8 cellular contexts compared by ENCODE assay signal in the genomic region with DNA sequence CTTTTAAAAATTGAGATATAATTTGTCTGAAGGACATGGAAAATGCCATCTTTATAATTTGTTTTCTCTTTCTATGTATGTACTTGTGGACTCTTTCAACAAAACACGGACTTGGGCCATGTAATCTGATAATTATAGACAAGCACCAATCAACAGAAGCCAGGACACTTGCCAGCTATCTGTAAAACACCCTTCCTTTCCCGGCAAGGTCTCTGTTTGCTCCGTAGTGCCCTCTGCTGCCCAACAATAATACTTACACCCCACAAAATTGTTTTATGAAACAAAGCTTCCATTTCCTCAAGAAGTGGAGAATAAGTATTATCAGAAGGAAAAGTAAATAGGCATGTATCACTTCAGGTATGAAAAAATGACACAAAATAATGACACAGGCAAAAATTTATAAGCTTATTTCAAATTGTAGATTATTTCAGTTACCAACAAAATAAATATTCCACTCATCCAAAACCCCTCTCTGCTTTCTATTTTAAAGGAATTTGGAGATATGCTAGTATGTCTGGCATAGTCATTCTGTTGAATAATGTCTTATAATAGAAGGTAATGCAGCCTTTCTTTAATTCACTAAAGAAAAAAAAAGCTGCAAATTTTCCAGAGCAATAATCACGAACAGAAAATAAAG. TPM values are rescaled to one million over a fixed set of nuclear protein-coding genes. Genes with fewer than 3 reads are reported as not detected.
A peak's percentile ranks its signal among the peaks of the same experiment; 100 is the strongest.
DNase-seq lines count a peak whose midpoint lies in the region; ATAC-seq, FAIRE-seq and TF ChIP-seq lines count a peak whose summit lies in the region.

No MANE protein-coding gene starts in this region.

- TF ChIP-seq CTCF in H9 (conservative IDR thresholded peaks at IDR 0.05) = peak; percentile 79

- H3K27me3 Mint-ChIP-seq in H9 (ENCODE audit: low read depth) = no peaks in the 10 kb centered on the region
- H3K27me3 Mint-ChIP-seq in activated naive CD8-positive, alpha-beta T cell treated with anti-CD3 and anti-CD28 coated beads, Interleukin-2, amount 10 ng/mL, durations not matched to agents 7 days and 5 days = peaks cover 2% of the 10 kb centered on the region

- H3K4me3 Mint-ChIP-seq in H9 = no peak overlapping the region
- H3K4me3 Mint-ChIP-seq in activated naive CD8-positive, alpha-beta T cell treated with anti-CD3 and anti-CD28 coated beads, Interleukin-2, amount 10 ng/mL, durations not matched to agents 7 days and 5 days = no peak overlapping the region

- no peak overlapping the region for H3K4me3 ChIP-seq in right cardiac atrium (ENCODE audit: low read length)
- no peak overlapping the region for H3K4me3 ChIP-seq in small intestine (ENCODE audit: low read depth in 1 of 2, low read length in 2 of 2)

- peaks cover 0 to 3% of the 10 kb centered on the region in 2 experiments; a peak in 2 of 4 replicates for H3K4me1 Mint-ChIP-seq in H9
- H3K4me1 Mint-ChIP-seq in activated naive CD8-positive, alpha-beta T cell treated with anti-CD3 and anti-CD28 coated beads, Interleukin-2, amount 10 ng/mL, durations not matched to agents 7 days and 5 days = peaks cover 2% of the 10 kb centered on the region

- DNase-seq in DMS79 (lab: John Stamatoyannopoulos, UW) (peak; percentile 40), H9 (peak; percentile 43), NCI-H1436 (lab: John Stamatoyannopoulos, UW) (peak; percentile 83), SW 1271 (lab: John Stamatoyannopoulos, UW) (peak; percentile 31 to 72), right cardiac atrium (peak in 2 of 3 donors; percentile 50 to 53), small intestine (peak; percentile 84)
- DNase-seq in activated naive CD8-positive, alpha-beta T cell treated with anti-CD3 and anti-CD28 coated beads, Interleukin-2, amount 10 ng/mL, durations not matched to agents 7 days and 5 days = peak; percentile 58

- H3K4ac ChIP-seq in H9 (ENCODE audit: low read depth, low read length) = no peak overlapping the region

- H4K20me1 ChIP-seq in H9 (ENCODE audit: control insufficient read depth, insufficient read depth, insufficient read length) = no peaks in the 10 kb centered on the region

- H2BK12ac ChIP-seq in H9 (ENCODE audit: insufficient read length, low read depth, low read length) = no peak overlapping the region

- no peaks in the 10 kb centered on the region for H3K79me2 ChIP-seq in H9 (ENCODE audit: insufficient read depth, low read length)

- H3K18ac ChIP-seq in H9 (ENCODE audit: insufficient read length, low read depth, low read length) = no peak overlapping the region

- no peak overlapping the region for H3K14ac ChIP-seq in H9 (ENCODE audit: insufficient read depth, low read length)

- H3K27me3 ChIP-seq in H9 (ENCODE audit: insufficient read depth, low read length) (no peaks in the 10 kb centered on the region), right cardiac atrium (ENCODE audit: control insufficient read depth, insufficient read depth) (no peaks in the 10 kb centered on the region), small intestine (ENCODE audit: control insufficient read depth in 2 of 2, insufficient read depth in 2 of 2, low read length in 2 of 2) (no peaks in the 10 kb centered on the region)

- H3K4me1 ChIP-seq in H9 (ENCODE audit: insufficient read depth, low read length) = no peaks in the 10 kb centered on the region; the same call in 1 of the 2 replicates
- no peaks in the 10 kb centered on the region for H3K4me1 ChIP-seq in right cardiac atrium (ENCODE audit: control insufficient read depth, insufficient read depth, low read length)
- H3K4me1 ChIP-seq in small intestine (ENCODE audit: control insufficient read depth in 2 of 2, insufficient read depth in 1 of 2, low read depth in 1 of 2, low read length in 1 of 2) = no peaks in the 10 kb centered on the region

- no peak overlapping the region for H3K27ac Mint-ChIP-seq in H9
- no peak overlapping the region for H3K27ac Mint-ChIP-seq in activated naive CD8-positive, alpha-beta T cell treated with anti-CD3 and anti-CD28 coated beads, Interleukin-2, amount 10 ng/mL, durations not matched to agents 7 days and 5 days

- no peaks in the 10 kb centered on the region for H3K79me1 ChIP-seq in H9 (ENCODE audit: insufficient read depth, low read depth, low read length, poor library complexity, severe bottlenecking)

- no peak overlapping the region for H3K9ac ChIP-seq in H9 (ENCODE audit: extremely low read depth, insufficient read length, low read length)

- FAIRE-seq in small intestine (lab: Jason Lieb, UNC) = no peak

- H3K23ac ChIP-seq in H9 (ENCODE audit: insufficient read length, low read depth, low read length) = no peak overlapping the region

- no CpG with 5 or more reads among the region's 4 CpGs for WGBS in H9 (ENCODE audit: extremely low coverage, insufficient read length, low lambda C conversion rate)
- 24% methylated on average over 4 of the region's 4 CpGs for WGBS in right cardiac atrium
- WGBS in small intestine, 3 donors = 21 to 23% (median 23%) methylated on average over 4 of the region's 4 CpGs

- H3K36me3 ChIP-seq in small intestine (ENCODE audit: control insufficient read depth in 2 of 2, insufficient read depth in 2 of 2, low read length in 2 of 2) = no peaks in the 10 kb centered on the region

- H2BK120ac ChIP-seq in H9 (ENCODE audit: low read depth, low read length, poor library complexity, severe bottlenecking) = no peak overlapping the region

- no peak overlapping the region for H2BK5ac ChIP-seq in H9 (ENCODE audit: insufficient read length, low read length)

- H3K27ac ChIP-seq in H9 (ENCODE audit: insufficient read length, low read depth, low read length) (no peak overlapping the region), right cardiac atrium (ENCODE audit: low read length) (no peak overlapping the region), small intestine (ENCODE audit: low read depth in 1 of 2, low read length in 1 of 2) (no peak overlapping the region)

- no peaks in the 10 kb centered on the region for H3K9me3 Mint-ChIP-seq in H9
- H3K9me3 Mint-ChIP-seq in activated naive CD8-positive, alpha-beta T cell treated with anti-CD3 and anti-CD28 coated beads, Interleukin-2, amount 10 ng/mL, durations not matched to agents 7 days and 5 days = no peaks in the 10 kb centered on the region

- H3T11ph ChIP-seq in H9 (ENCODE audit: low read length) = no peak overlapping the region

- H4K5ac ChIP-seq in H9 (ENCODE audit: insufficient read length, low read depth, low read length) = no peak overlapping the region

- H2BK15ac ChIP-seq in H9 (ENCODE audit: low read depth, low read length) = no peak overlapping the region

- POLR2A ChIA-PET in activated naive CD8-positive, alpha-beta T cell treated with anti-CD3 and anti-CD28 coated beads, Interleukin-2, amount 10 ng/mL, durations not matched to agents 7 days and 5 days (lab: Charles Lee) = interaction anchor here (1.0 to 1.1 kb wide), 2 partner anchors 324 to 352 kb away, joined by 3 to 4 read pairs; no protein-coding TSS in a partner anchor

- no peak overlapping the region for H2AFZ ChIP-seq in H9 (ENCODE audit: low read length)

- ATAC-seq in activated naive CD8-positive, alpha-beta T cell treated with anti-CD3 and anti-CD28 coated beads, Interleukin-2, amount 10 ng/mL, durations not matched to agents 7 days and 5 days (ENCODE audit: low read depth) = peak; percentile 54
- ATAC-seq in right cardiac atrium (peak; percentile 64 to 76), GM21825 (IDR thresholded peaks at IDR 0.05; ENCODE audit: unreplicated experiment) (no peak)

- no peak overlapping the region for H4K91ac ChIP-seq in H9 (ENCODE audit: insufficient read length, low read depth, low read length)

- H2BK20ac ChIP-seq in H9 (ENCODE audit: low read depth, low read length, poor library complexity, severe bottlenecking) = no peak overlapping the region

- H3K9me3 ChIP-seq in H9 (ENCODE audit: control insufficient read depth, low read depth, low read length) (no peaks in the 10 kb centered on the region), right cardiac atrium (ENCODE audit: control insufficient read depth, low read length) (no peaks in the 10 kb centered on the region), small intestine (ENCODE audit: control insufficient read depth, low read depth) (no peaks in the 10 kb centered on the region)

- H3K4me2 ChIP-seq in H9 (ENCODE audit: insufficient read depth, insufficient read length, low read length) = no peak overlapping the region

- no peak overlapping the region for H4K8ac ChIP-seq in H9 (replicated peaks; ENCODE audit: insufficient read length, low read depth, low read length)

- intact Hi-C loops in right cardiac atrium (cut with DNase I) = loop anchor here in 1 of 4 donors (5.0 kb wide), 1 partner anchor 540 kb away; no protein-coding TSS in a partner anchor

- H3K23me2 ChIP-seq in H9 (ENCODE audit: insufficient read length, low read depth, low read length, poor library complexity, severe bottlenecking) = no peaks in the 10 kb centered on the region

- H2AK5ac ChIP-seq in H9 (ENCODE audit: insufficient read length, low read length) = no peak overlapping the region

- no peak overlapping the region for H3K56ac ChIP-seq in H9 (ENCODE audit: insufficient read length, low read depth, low read length)

- H3K36me3 Mint-ChIP-seq in H9 (ENCODE audit: insufficient read depth in 1 of 3, low read depth in 3 of 3) = no peaks in the 10 kb centered on the region
- H3K36me3 Mint-ChIP-seq in activated naive CD8-positive, alpha-beta T cell treated with anti-CD3 and anti-CD28 coated beads, Interleukin-2, amount 10 ng/mL, durations not matched to agents 7 days and 5 days = no peaks in the 10 kb centered on the region

RNA-seq across cellular contexts. Expression of gene MYH15, which starts 32.8 kb away (rescaled TPM):
- 0.07 and 0.13 TPM in 2 replicates for total RNA-seq in H9 (2021)
- under 1 TPM; 0.17 to 0.26 TPM for total RNA-seq in activated naive CD8-positive, alpha-beta T cell treated with anti-CD3 and anti-CD28 coated beads, Interleukin-2, amount 10 ng/mL, durations not matched to agents 7 days and 5 days
- under 1 TPM; 0.22 to 0.54 (median 0.32) TPM for total RNA-seq in right cardiac atrium
- polyA plus RNA-seq in right cardiac atrium = 0.29 TPM
- under 1 TPM in 2 of 3 donors, not detected in 1; 0.27 to 0.48 TPM for polyA plus RNA-seq in small intestine
